In genomic region chr13:33353210-33353609, GRCh38 we compare ENCODE assay signal across 8 cellular contexts.
A peak's percentile ranks its signal among the peaks of the same experiment; 100 is the strongest.
DNase-seq lines count a peak whose midpoint lies in the region; ATAC-seq and TF ChIP-seq lines count a peak whose summit lies in the region.

No MANE protein-coding gene starts in this region.

- no peaks in the 10 kb centered on the region for H3K9me3 Mint-ChIP-seq in activated CD4-positive, alpha-beta memory T cell treated with anti-CD3 and anti-CD28 coated beads for 36 hours

- H3K4me1 Mint-ChIP-seq in T-helper 17 cell, result peaks cover 3% of the 10 kb centered on the region
- peaks cover 2% of the 10 kb centered on the region for H3K4me1 Mint-ChIP-seq in activated CD4-positive, alpha-beta memory T cell treated with anti-CD3 and anti-CD28 coated beads for 36 hours (ENCODE audit: low read depth)

- H3K36me3 Mint-ChIP-seq in T-helper 17 cell (ENCODE audit: low read depth), result peaks cover 3% of the 10 kb centered on the region
- H3K36me3 Mint-ChIP-seq in activated CD4-positive, alpha-beta memory T cell treated with anti-CD3 and anti-CD28 coated beads for 36 hours, result no peaks in the 10 kb centered on the region

- H3K4me3 Mint-ChIP-seq in T-helper 17 cell, result no peak overlapping the region
- H3K4me3 Mint-ChIP-seq in activated CD4-positive, alpha-beta memory T cell treated with anti-CD3 and anti-CD28 coated beads for 36 hours, result no peak overlapping the region

- POLR2A ChIA-PET in activated CD4-positive, alpha-beta memory T cell treated with anti-CD3 and anti-CD28 coated beads for 36 hours (lab: Charles Lee), result no interaction called here

- H3K9me3 ChIP-seq in T-helper 17 cell (ENCODE audit: control insufficient read depth, low read length, poor library complexity, severe bottlenecking), result no peaks in the 10 kb centered on the region

- no peak overlapping the region for H3K27ac Mint-ChIP-seq in T-helper 17 cell
- no peak overlapping the region for H3K27ac Mint-ChIP-seq in activated CD4-positive, alpha-beta memory T cell treated with anti-CD3 and anti-CD28 coated beads for 36 hours

- DNase-seq in GM13976 (ENCODE audit: low spot score) (peak; percentile 59), T-helper 17 cell (no peak), midbrain (lab: John Stamatoyannopoulos, UW) (peak; percentile 34), RPMI8226 (no peak), NCI-H2029 (lab: John Stamatoyannopoulos, UW) (no peak)
- DNase-seq in central memory CD4-positive, alpha-beta T cell, result no peak
- no peak for DNase-seq in activated CD4-positive, alpha-beta memory T cell treated with anti-CD3 and anti-CD28 coated beads for 36 hours

- no peak for TF ChIP-seq CTCF in GM13976 (IDR thresholded peaks at IDR 0.05; ENCODE audit: borderline replicate concordance, control extremely low read depth, extremely low read depth, insufficient read depth, missing control alignments)

- H3K27me3 Mint-ChIP-seq in T-helper 17 cell, result peaks cover 79% of the 10 kb centered on the region
- H3K27me3 Mint-ChIP-seq in activated CD4-positive, alpha-beta memory T cell treated with anti-CD3 and anti-CD28 coated beads for 36 hours, result peaks cover 47% of the 10 kb centered on the region

- peak; percentile 74 for ATAC-seq in HG02763 (IDR thresholded peaks at IDR 0.05; ENCODE audit: unreplicated experiment)
- peak; percentile 65 for ATAC-seq in T-helper 17 cell

- intact Hi-C loops in activated CD4-positive, alpha-beta memory T cell treated with anti-CD3 and anti-CD28 coated beads for 36 hours (cut with micrococcal nuclease), result no loop called here

- in situ Hi-C loops in GM13976 (cut with MboI; ENCODE audit: low sequenced_read_pairs, unreplicated experiment), result no loop called here

- CTCF ChIA-PET in activated CD4-positive, alpha-beta memory T cell treated with anti-CD3 and anti-CD28 coated beads for 36 hours (lab: Charles Lee), result no interaction called here

Comparison
In these comparisons a context has a peak if more than half of its experiments do, and no peak if none do; other contexts are left out.
1. DNase-seq: peak in GM13976 (single experiment) and midbrain (single experiment); none in T-helper 17 cell (0 of 3), central memory CD4-positive, alpha-beta T cell (single experiment), RPMI8226 (single experiment), NCI-H2029 (single experiment) and activated CD4-positive, alpha-beta memory T cell treated with anti-CD3 and anti-CD28 coated beads for 36 hours (single experiment).